ENCODE assay signal across 15 cellular contexts in the genomic region with DNA sequence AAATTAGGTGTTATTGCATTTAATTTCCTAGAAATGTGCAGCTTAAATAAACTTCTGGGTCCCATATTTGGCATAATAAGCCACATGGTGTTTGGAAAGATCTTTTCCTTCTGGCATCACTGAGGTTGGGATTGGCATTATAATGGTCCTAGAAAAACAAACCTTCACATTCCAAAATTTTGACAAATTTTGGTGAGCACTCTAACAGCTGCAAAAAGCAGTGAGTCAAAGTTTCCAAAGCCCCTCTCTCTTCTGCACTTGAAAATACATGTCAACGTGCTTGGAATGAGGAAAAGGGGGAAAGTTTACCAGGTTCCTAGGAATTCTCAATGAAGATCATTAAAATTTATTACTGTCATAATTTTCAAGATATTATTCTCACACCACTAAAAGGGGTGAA.
DNase-seq lines count a peak whose midpoint lies in the region; ATAC-seq, FAIRE-seq and TF ChIP-seq lines count a peak whose summit lies in the region.
"Had no signal": no experiment of that assay in that cellular context is flagged by ENCODE, and none has a peak within 500 bp of the region (broad histone marks: within the 10 kb centered on the region; RNA-seq: fewer than 3 reads in every experiment).

No MANE protein-coding gene starts in this region.

- H2AFZ ChIP-seq in SU-DHL-6 (ENCODE audit: low read depth, low read length, severe bottlenecking), result peak overlapping the region; percentile 75
- H2AFZ ChIP-seq: GM23338 had no signal

- H3K4me1 Mint-ChIP-seq in activated CD8-positive, alpha-beta T cell treated with anti-CD3 and anti-CD28 coated beads for 36 hours (ENCODE audit: low read depth), result peaks cover 83% of the 10 kb centered on the region
- peaks cover 76% of the 10 kb centered on the region for H3K4me1 Mint-ChIP-seq in activated CD8-positive, alpha-beta T cell treated with anti-CD3 and anti-CD28 coated beads, Interleukin-2, amount 10 ng/mL, durations not matched to agents 7 days and 5 days (ENCODE audit: low read depth)
- H3K4me1 Mint-ChIP-seq in CD4-positive, alpha-beta memory T cell, result peaks cover 59 to 79% (median 68%) of the 10 kb centered on the region in 4 donors
- peaks cover 46 to 75% (median 67%) of the 10 kb centered on the region in 3 donors for H3K4me1 Mint-ChIP-seq in CD8-positive, alpha-beta memory T cell
- H3K4me1 Mint-ChIP-seq: GM23338 had no signal

- peaks cover 17% of the 10 kb centered on the region for H3K36me3 Mint-ChIP-seq in activated CD8-positive, alpha-beta T cell treated with anti-CD3 and anti-CD28 coated beads for 36 hours (ENCODE audit: low read depth)
- peaks cover 19% of the 10 kb centered on the region for H3K36me3 Mint-ChIP-seq in activated CD8-positive, alpha-beta T cell treated with anti-CD3 and anti-CD28 coated beads, Interleukin-2, amount 10 ng/mL, durations not matched to agents 7 days and 5 days (ENCODE audit: low read depth)
- H3K36me3 Mint-ChIP-seq in CD4-positive, alpha-beta memory T cell, result no peaks in the 10 kb centered on the region
- H3K36me3 Mint-ChIP-seq in CD8-positive, alpha-beta memory T cell, result peaks cover 0 to 1% (median 0%) of the 10 kb centered on the region in 3 donors

- H3K9ac ChIP-seq in SU-DHL-6 (ENCODE audit: low read length), result peak overlapping the region; percentile 25; the same call in 1 of the 2 replicates

- H3K9me2 ChIP-seq in SU-DHL-6 (replicated peaks; ENCODE audit: insufficient read depth, low read length), result no peaks in the 10 kb centered on the region

- H3K4me3 ChIP-seq in SU-DHL-6 (ENCODE audit: insufficient read depth, low read length, poor library complexity, severe bottlenecking) (no peak overlapping the region), thoracic aorta (no peak overlapping the region)
- H3K4me3 ChIP-seq in CD4-positive, alpha-beta memory T cell (ENCODE audit: low read length in 2 of 2), result no peak overlapping the region
- no peak overlapping the region for H3K4me3 ChIP-seq in CD8-positive, alpha-beta memory T cell (ENCODE audit: low read length)
- H3K4me3 ChIP-seq: GM23338, heart right ventricle, thyroid gland had no signal

- no peak for FAIRE-seq in frontal cortex (lab: Jason Lieb, UNC)
- FAIRE-seq: kidney had no signal

- H3K27ac ChIP-seq in SU-DHL-6 (ENCODE audit: low read depth, low read length), result peak overlapping the region; percentile 34
- peak overlapping the region; percentile 79 for H3K27ac ChIP-seq in thoracic aorta
- no peak overlapping the region for H3K27ac ChIP-seq in CD4-positive, alpha-beta memory T cell (ENCODE audit: low read depth, low read length)
- no peak overlapping the region for H3K27ac ChIP-seq in CD8-positive, alpha-beta memory T cell (ENCODE audit: low read depth, low read length)
- H3K27ac ChIP-seq: 22Rv1 had no signal

- intact Hi-C loops in activated CD8-positive, alpha-beta T cell treated with anti-CD3 and anti-CD28 coated beads for 36 hours (cut with micrococcal nuclease), result no loop called here
- intact Hi-C loops in CD4-positive, alpha-beta memory T cell (cut with micrococcal nuclease), result no loop called here

- no peaks in the 10 kb centered on the region for H3K27me3 ChIP-seq in SU-DHL-6 (ENCODE audit: low read length)
- H3K27me3 ChIP-seq in thoracic aorta (replicated peaks; ENCODE audit: insufficient read depth), result no peaks in the 10 kb centered on the region
- no peaks in the 10 kb centered on the region for H3K27me3 ChIP-seq in CD4-positive, alpha-beta memory T cell (ENCODE audit: insufficient read depth, low read length)
- no peaks in the 10 kb centered on the region for H3K27me3 ChIP-seq in CD8-positive, alpha-beta memory T cell (ENCODE audit: insufficient read depth, low read length, poor library complexity, severe bottlenecking)
- H3K27me3 ChIP-seq: heart right ventricle, thyroid gland had no signal

- peak overlapping the region; percentile 82 for H3K27ac Mint-ChIP-seq in activated CD8-positive, alpha-beta T cell treated with anti-CD3 and anti-CD28 coated beads for 36 hours
- H3K27ac Mint-ChIP-seq in activated CD8-positive, alpha-beta T cell treated with anti-CD3 and anti-CD28 coated beads, Interleukin-2, amount 10 ng/mL, durations not matched to agents 7 days and 5 days, result no peak overlapping the region
- H3K27ac Mint-ChIP-seq in CD4-positive, alpha-beta memory T cell, result peak overlapping the region in 2 of 7 donors; percentile 14 to 63
- peak overlapping the region in 2 of 8 donors; percentile 5 to 23 for H3K27ac Mint-ChIP-seq in CD8-positive, alpha-beta memory T cell
- H3K27ac Mint-ChIP-seq: GM23338 had no signal

- H3K4me3 Mint-ChIP-seq in activated CD8-positive, alpha-beta T cell treated with anti-CD3 and anti-CD28 coated beads for 36 hours, result no peak overlapping the region
- H3K4me3 Mint-ChIP-seq in activated CD8-positive, alpha-beta T cell treated with anti-CD3 and anti-CD28 coated beads, Interleukin-2, amount 10 ng/mL, durations not matched to agents 7 days and 5 days, result no peak overlapping the region
- H3K4me3 Mint-ChIP-seq in CD4-positive, alpha-beta memory T cell, result no peak overlapping the region
- H3K4me3 Mint-ChIP-seq in CD8-positive, alpha-beta memory T cell, result no peak overlapping the region
- H3K4me3 Mint-ChIP-seq: GM23338 had no signal

- DNase-seq in activated CD8-positive, alpha-beta T cell treated with anti-CD3 and anti-CD28 coated beads for 36 hours, result no peak
- DNase-seq in activated CD8-positive, alpha-beta T cell treated with anti-CD3 and anti-CD28 coated beads, Interleukin-2, amount 10 ng/mL, durations not matched to agents 7 days and 5 days, result no peak
- peak; percentile 97 for DNase-seq in fibroblast of peridontal ligament (ENCODE audit: extremely low read depth)
- DNase-seq in thoracic aorta (ENCODE audit: low spot score), result no peak
- no peak for DNase-seq in CD4-positive, alpha-beta memory T cell
- DNase-seq in CD8-positive, alpha-beta memory T cell, result no peak
- DNase-seq in frontal cortex (ENCODE audit: low spot score in 2 of 2), result no peak
- DNase-seq: COR-L47, heart right ventricle, kidney, NCI-H1048 had no signal

- no peak for ATAC-seq in activated CD8-positive, alpha-beta T cell treated with anti-CD3 and anti-CD28 coated beads for 36 hours
- ATAC-seq in activated CD8-positive, alpha-beta T cell treated with anti-CD3 and anti-CD28 coated beads, Interleukin-2, amount 10 ng/mL, durations not matched to agents 7 days and 5 days, result no peak
- no peak for ATAC-seq in thoracic aorta (ENCODE audit: insufficient number of reproducible peaks, low FRiP score, low read depth)
- ATAC-seq: GM23338 had no signal

- H3K9me3 Mint-ChIP-seq in activated CD8-positive, alpha-beta T cell treated with anti-CD3 and anti-CD28 coated beads for 36 hours, result peaks cover 11% of the 10 kb centered on the region
- peaks cover 3% of the 10 kb centered on the region for H3K9me3 Mint-ChIP-seq in activated CD8-positive, alpha-beta T cell treated with anti-CD3 and anti-CD28 coated beads, Interleukin-2, amount 10 ng/mL, durations not matched to agents 7 days and 5 days (ENCODE audit: insufficient read depth)
- H3K9me3 Mint-ChIP-seq in CD4-positive, alpha-beta memory T cell, result peaks cover 0 to 5% (median 0%) of the 10 kb centered on the region in 8 donors
- H3K9me3 Mint-ChIP-seq in CD8-positive, alpha-beta memory T cell, result no peaks in the 10 kb centered on the region
- H3K9me3 Mint-ChIP-seq: GM23338 had no signal

- CTCF ChIA-PET in activated CD8-positive, alpha-beta T cell treated with anti-CD3 and anti-CD28 coated beads for 36 hours (lab: Charles Lee), result interaction anchor here (1.0 to 3.3 kb wide), 6 partner anchors 8 to 182 kb away, joined by 3 to 23 read pairs (median 3); no protein-coding TSS in a partner anchor
- CTCF ChIA-PET in activated CD8-positive, alpha-beta T cell treated with anti-CD3 and anti-CD28 coated beads, Interleukin-2, amount 10 ng/mL, durations not matched to agents 7 days and 5 days (lab: Charles Lee), result interaction anchor here (0.6 to 6.9 kb wide), 8 partner anchors 8 to 172 kb away, joined by 3 to 65 read pairs (median 3); no protein-coding TSS in a partner anchor
- CTCF ChIA-PET in CD4-positive, alpha-beta memory T cell (lab: Charles Lee; ENCODE audit: partially characterized antibody), result interaction anchor here (0.7 to 6.1 kb wide), 5 partner anchors 10 to 82 kb away, joined by 3 to 29 read pairs (median 3); no protein-coding TSS in a partner anchor
- CTCF ChIA-PET in CD8-positive, alpha-beta memory T cell (lab: Charles Lee), result interaction anchor here (0.8 to 2.4 kb wide), 5 partner anchors 9 to 106 kb away, joined by 3 to 7 read pairs (median 4); no protein-coding TSS in a partner anchor

- no peaks in the 10 kb centered on the region for H3K27me3 Mint-ChIP-seq in activated CD8-positive, alpha-beta T cell treated with anti-CD3 and anti-CD28 coated beads for 36 hours
- no peaks in the 10 kb centered on the region for H3K27me3 Mint-ChIP-seq in activated CD8-positive, alpha-beta T cell treated with anti-CD3 and anti-CD28 coated beads, Interleukin-2, amount 10 ng/mL, durations not matched to agents 7 days and 5 days (ENCODE audit: low read depth)
- H3K27me3 Mint-ChIP-seq in CD4-positive, alpha-beta memory T cell, result no peaks in the 10 kb centered on the region
- no peaks in the 10 kb centered on the region for H3K27me3 Mint-ChIP-seq in CD8-positive, alpha-beta memory T cell

- POLR2A ChIA-PET in activated CD8-positive, alpha-beta T cell treated with anti-CD3 and anti-CD28 coated beads for 36 hours (lab: Charles Lee), result interaction anchor here (1.0 to 13.2 kb wide), 8 partner anchors 8 to 89 kb away, joined by 3 to 158 read pairs (median 5); no protein-coding TSS in a partner anchor
- POLR2A ChIA-PET in activated CD8-positive, alpha-beta T cell treated with anti-CD3 and anti-CD28 coated beads, Interleukin-2, amount 10 ng/mL, durations not matched to agents 7 days and 5 days (lab: Charles Lee), result interaction anchor here (0.7 to 13.5 kb wide), 6 partner anchors 9 to 79 kb away, joined by 3 to 261 read pairs (median 8); partner anchors contain the start of gene STK17B
- POLR2A ChIA-PET in CD4-positive, alpha-beta memory T cell (lab: Charles Lee; ENCODE audit: partially characterized antibody), result interaction anchor here (0.9 to 4.1 kb wide), 15 partner anchors 9 to 593 kb away, joined by 3 to 22 read pairs (median 5); partner anchors contain the start of gene STK17B
- POLR2A ChIA-PET in CD8-positive, alpha-beta memory T cell (lab: Charles Lee), result interaction anchor here (0.8 to 1.1 kb wide), 3 partner anchors 9 to 38 kb away, joined by 3 to 6 read pairs (median 4); no protein-coding TSS in a partner anchor

- H3K36me3 ChIP-seq in SU-DHL-6 (ENCODE audit: low read length) (no peaks in the 10 kb centered on the region), thoracic aorta (no peaks in the 10 kb centered on the region)
- H3K36me3 ChIP-seq in CD4-positive, alpha-beta memory T cell (ENCODE audit: insufficient read depth, low read length), result no peaks in the 10 kb centered on the region
- H3K36me3 ChIP-seq in CD8-positive, alpha-beta memory T cell (ENCODE audit: insufficient read depth, low read length), result no peaks in the 10 kb centered on the region
- H3K36me3 ChIP-seq: thyroid gland had no signal

- H3K9me3 ChIP-seq in SU-DHL-6 (ENCODE audit: insufficient read depth, low read length) (no peaks in the 10 kb centered on the region), thoracic aorta (no peaks in the 10 kb centered on the region)
- no peaks in the 10 kb centered on the region for H3K9me3 ChIP-seq in CD4-positive, alpha-beta memory T cell (ENCODE audit: control insufficient read depth in 1 of 2, low read length in 2 of 2)
- H3K9me3 ChIP-seq in CD8-positive, alpha-beta memory T cell (ENCODE audit: low read length), result no peaks in the 10 kb centered on the region
- H3K9me3 ChIP-seq: heart right ventricle, thyroid gland had no signal

- TF ChIP-seq CTCF in activated CD8-positive, alpha-beta T cell treated with anti-CD3 and anti-CD28 coated beads for 36 hours (IDR thresholded peaks at IDR 0.05), result no peak
- TF ChIP-seq CTCF in SU-DHL-6 (IDR thresholded peaks at IDR 0.05; ENCODE audit: insufficient read depth, low read length, poor library complexity, severe bottlenecking) (no peak), thoracic aorta (IDR thresholded peaks at IDR 0.05) (no peak)

- H4K20me1 ChIP-seq in SU-DHL-6 (ENCODE audit: low read depth, low read length), result no peaks in the 10 kb centered on the region

- H3K4me2 ChIP-seq in SU-DHL-6 (ENCODE audit: low read depth, low read length, poor library complexity, severe bottlenecking), result peak overlapping the region; percentile 51
- H3K4me2 ChIP-seq: GM23338 had no signal

- peaks cover 19% of the 10 kb centered on the region for H3F3A ChIP-seq in SU-DHL-6 (ENCODE audit: insufficient read depth)

- H3K79me2 ChIP-seq in SU-DHL-6 (ENCODE audit: insufficient read depth, low read length), result no peaks in the 10 kb centered on the region

- peaks cover 41 to 53% of the 10 kb centered on the region in 2 donors for H3K4me1 ChIP-seq in thoracic aorta (ENCODE audit: control insufficient read depth in 1 of 2, low read depth in 2 of 2)
- H3K4me1 ChIP-seq in CD4-positive, alpha-beta memory T cell (ENCODE audit: insufficient read depth, low read length), result peaks cover 39% of the 10 kb centered on the region
- H3K4me1 ChIP-seq in CD8-positive, alpha-beta memory T cell (ENCODE audit: insufficient read depth, low read length), result peaks cover 51% of the 10 kb centered on the region
- H3K4me1 ChIP-seq: thyroid gland had no signal

Comparison
In these comparisons a context has a peak if more than half of its experiments do, and no peak if none do; other contexts are left out.
1. H3K27ac ChIP-seq: peak in SU-DHL-6 (single experiment) and thoracic aorta (2 of 2); none in CD4-positive, alpha-beta memory T cell (single experiment) and CD8-positive, alpha-beta memory T cell (single experiment).